8 cellular contexts compared by ENCODE assay signal in genomic region chr12:26473291-26473690, GRCh38.
DNase-seq lines count a peak whose midpoint lies in the region; ATAC-seq and TF ChIP-seq lines count a peak whose summit lies in the region.

No MANE protein-coding gene starts in this region.

- peak; percentile 87 for DNase-seq in OCI-M1 (lab: John Stamatoyannopoulos, UW)
- DNase-seq in nephron progenitor cell, result peak; percentile 3
- DNase-seq in NCI-H510A treated with DMSO at 0.1 percent for 48 hours (lab: John Stamatoyannopoulos, UW), result no peak
- no peak for DNase-seq in NCI-H526 (lab: John Stamatoyannopoulos, UW)
- DNase-seq in cerebellar cortex (ENCODE audit: low spot score), result no peak
- DNase-seq in DMS 273 treated with DMSO at 0.1 percent for 48 hours (lab: John Stamatoyannopoulos, UW), result no peak

- ATAC-seq in GM19023 (IDR thresholded peaks at IDR 0.05; ENCODE audit: unreplicated experiment) (peak; percentile 93), HG02970 (IDR thresholded peaks at IDR 0.05; ENCODE audit: low FRiP score, unreplicated experiment) (peak; percentile 80)

- H3K9me3 Mint-ChIP-seq in nephron progenitor cell, result peaks cover 3% of the 10 kb centered on the region

- H3K36me3 Mint-ChIP-seq in nephron progenitor cell (ENCODE audit: low read depth), result peaks cover 3% of the 10 kb centered on the region

- peaks cover 9% of the 10 kb centered on the region for H3K4me1 Mint-ChIP-seq in nephron progenitor cell

- no peak for TF ChIP-seq CTCF in nephron progenitor cell (IDR thresholded peaks at IDR 0.05)

- no peak overlapping the region for H3K4me3 Mint-ChIP-seq in nephron progenitor cell

- peak overlapping the region; percentile 7 for H3K27ac Mint-ChIP-seq in nephron progenitor cell

- no peaks in the 10 kb centered on the region for H3K27me3 Mint-ChIP-seq in nephron progenitor cell (ENCODE audit: low read depth, poor library complexity)

Comparison
In these comparisons a context has a peak if more than half of its experiments do, and no peak if none do; other contexts are left out.
1. DNase-seq: peak in OCI-M1 (single experiment) and nephron progenitor cell (single experiment); none in NCI-H510A treated with DMSO at 0.1 percent for 48 hours (single experiment), NCI-H526 (0 of 2), cerebellar cortex (single experiment) and DMS 273 treated with DMSO at 0.1 percent for 48 hours (single experiment).